ENCODE assay signal across 6 cellular contexts in genomic region chr7:138184191-138184590, GRCh38.
"Had no signal": no experiment of that assay in that cellular context is flagged by ENCODE, and none has a peak within 500 bp of the region (broad histone marks: within the 10 kb centered on the region; RNA-seq: fewer than 3 reads in every experiment).

No MANE protein-coding gene starts in this region.

- H2AFZ ChIP-seq: GM23248 had no signal

- H3K27ac ChIP-seq: GM23248 had no signal

- DNase-seq: GM23248, GOT3, H7, HCEC 1CT, IMR-90 had no signal

- H3K4me3 ChIP-seq: GM23248, K562 had no signal

- H3K9ac ChIP-seq: GM23248 had no signal
